10 cellular contexts compared by ENCODE assay signal in genomic region chr15:39411102-39411989, GRCh38.
A peak's percentile ranks its signal among the peaks of the same experiment; 100 is the strongest.
DNase-seq lines count a peak whose midpoint lies in the region; ATAC-seq and TF ChIP-seq lines count a peak whose summit lies in the region.
"Had no signal": no experiment of that assay in that cellular context is flagged by ENCODE, and none has a peak within 500 bp of the region (broad histone marks: within the 10 kb centered on the region; RNA-seq: fewer than 3 reads in every experiment).

No MANE protein-coding gene starts in this region.

- TF ChIP-seq POLR2A in esophagus muscularis mucosa (IDR thresholded peaks at IDR 0.05; ENCODE audit: low read depth) = no peak

- ATAC-seq in GM18508 (IDR thresholded peaks at IDR 0.05; ENCODE audit: insufficient read depth, unreplicated experiment) (peak; percentile 94), GM21529 (IDR thresholded peaks at IDR 0.05; ENCODE audit: unreplicated experiment) (peak; percentile 90), HG03520 (IDR thresholded peaks at IDR 0.05; ENCODE audit: unreplicated experiment) (peak; percentile 84)
- ATAC-seq: left ventricle myocardium superior had no signal

- no peak overlapping the region for H3K4me3 Mint-ChIP-seq in nephron progenitor cell

- peaks cover 9% of the 10 kb centered on the region for H3K9me3 Mint-ChIP-seq in nephron progenitor cell

- WGBS in esophagus muscularis mucosa = 90% methylated on average over 4 of the region's 4 CpGs

- H3K4me1 Mint-ChIP-seq in nephron progenitor cell = no peaks in the 10 kb centered on the region

- intact Hi-C loops in esophagus muscularis mucosa (cut with DNase I) = no loop called here

- H3K4me3 ChIP-seq in esophagus muscularis mucosa = no peak overlapping the region

- H3K27me3 Mint-ChIP-seq in nephron progenitor cell (ENCODE audit: low read depth, poor library complexity) = peaks cover 11% of the 10 kb centered on the region

- TF ChIP-seq CTCF in esophagus muscularis mucosa (IDR thresholded peaks at IDR 0.05) (no peak), nephron progenitor cell (IDR thresholded peaks at IDR 0.05) (no peak)

- TF ChIP-seq EP300 in esophagus muscularis mucosa (IDR thresholded peaks at IDR 0.05) = no peak

- no peaks in the 10 kb centered on the region for H3K27me3 ChIP-seq in esophagus muscularis mucosa

- H3K27ac ChIP-seq in esophagus muscularis mucosa (replicated peaks in 1 of 4) = no peak overlapping the region

- H3K9me3 ChIP-seq in esophagus muscularis mucosa = no peaks in the 10 kb centered on the region

- H3K36me3 Mint-ChIP-seq in nephron progenitor cell (ENCODE audit: low read depth) = no peaks in the 10 kb centered on the region

- peak; percentile 68 for DNase-seq in esophagus muscularis mucosa (ENCODE audit: extremely low spot score)
- DNase-seq in NCI-H446 (lab: John Stamatoyannopoulos, UW) = no peak
- no peak for DNase-seq in NCI-H345 treated with DMSO at 0.1 percent for 48 hours (lab: John Stamatoyannopoulos, UW; ENCODE audit: unreplicated experiment)
- no peak for DNase-seq in nephron progenitor cell
- DNase-seq in HCEC 1CT = no peak
- DNase-seq: left ventricle myocardium superior, Right ventricle myocardium superior had no signal

- H3K27ac Mint-ChIP-seq in nephron progenitor cell = no peak overlapping the region

- H3K4me1 ChIP-seq in esophagus muscularis mucosa = peaks cover 0 to 16% (median 2%) of the 10 kb centered on the region in 4 donors

- H3K36me3 ChIP-seq in esophagus muscularis mucosa = no peaks in the 10 kb centered on the region
